8 cellular contexts compared by ENCODE assay signal in the genomic region with DNA sequence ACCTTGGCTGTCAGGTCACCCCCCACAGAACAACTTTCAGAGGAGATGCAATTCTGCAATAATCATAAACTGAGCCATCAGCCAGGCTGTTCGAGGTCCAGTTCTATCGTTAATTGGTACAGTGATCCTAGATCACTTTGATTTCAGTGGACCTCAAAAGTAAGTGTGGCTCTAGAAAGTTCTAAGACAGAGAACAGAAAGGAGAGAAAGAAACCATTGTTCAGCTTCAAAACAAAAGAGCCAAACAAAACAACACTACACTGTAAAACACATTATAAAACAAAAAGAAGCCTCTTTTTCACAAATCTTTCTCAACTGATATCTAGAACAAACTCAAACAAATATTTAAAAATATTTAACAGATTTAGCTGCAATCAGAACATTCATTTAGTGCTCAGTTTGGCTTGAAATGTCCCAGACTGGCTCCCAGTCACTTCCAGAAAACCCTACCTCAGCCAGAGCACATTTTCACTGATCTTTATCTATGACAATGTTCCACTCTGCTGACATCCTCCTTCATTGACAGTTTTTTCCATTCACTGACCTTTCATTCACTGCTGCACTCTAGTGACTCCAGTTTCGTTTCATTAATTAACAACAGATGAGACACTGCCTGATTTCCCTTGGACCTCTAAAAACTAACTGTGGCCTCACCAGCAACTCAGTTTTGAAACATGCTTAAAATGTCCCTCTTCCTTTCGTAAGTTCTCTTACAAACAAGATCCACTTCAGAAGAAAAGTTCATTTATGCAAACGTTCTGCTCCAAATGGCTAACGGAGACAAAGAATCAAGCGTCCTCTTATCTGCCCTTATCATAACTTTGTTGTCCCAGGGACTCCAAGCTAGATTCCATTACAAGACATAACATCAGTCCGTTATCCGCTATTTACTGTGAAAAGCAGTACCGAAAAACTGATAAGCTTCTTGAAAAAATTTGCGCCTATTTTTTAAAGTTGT. TPM values are rescaled to one million over a fixed set of nuclear protein-coding genes. Genes with fewer than 3 reads are reported as not detected.
DNase-seq lines count a peak whose midpoint lies in the region; ATAC-seq lines count a peak whose summit lies in the region.

No MANE protein-coding gene starts in this region.

- H3K4me1 Mint-ChIP-seq in activated T-cell treated with anti-CD3 and anti-CD28 coated beads, Interleukin-2, amount 50 U/mL, for 72 hours (ENCODE audit: low read depth) = peaks cover 62% of the 10 kb centered on the region
- H3K4me1 Mint-ChIP-seq in T-cell = peaks cover 38 to 79% (median 48%) of the 10 kb centered on the region in 3 donors

- H3K27ac Mint-ChIP-seq in activated T-cell treated with anti-CD3 and anti-CD28 coated beads, Interleukin-2, amount 50 U/mL, for 72 hours = peak overlapping the region; percentile 81
- peak overlapping the region; percentile 70 to 84 for H3K27ac Mint-ChIP-seq in T-cell

- H3K27me3 Mint-ChIP-seq in activated T-cell treated with anti-CD3 and anti-CD28 coated beads, Interleukin-2, amount 50 U/mL, for 72 hours (ENCODE audit: low read depth) = no peaks in the 10 kb centered on the region
- H3K27me3 Mint-ChIP-seq in T-cell = no peaks in the 10 kb centered on the region

- CTCF ChIA-PET in T-cell (lab: Charles Lee) = interaction anchor here (1.1 to 2.1 kb wide), 3 partner anchors 40 to 130 kb away, joined by 3 to 7 read pairs (median 4); no protein-coding TSS in a partner anchor

- no peaks in the 10 kb centered on the region for H3K9me3 Mint-ChIP-seq in activated T-cell treated with anti-CD3 and anti-CD28 coated beads, Interleukin-2, amount 50 U/mL, for 72 hours
- no peaks in the 10 kb centered on the region for H3K9me3 Mint-ChIP-seq in T-cell

- peak; percentile 83 to 89 for ATAC-seq in activated T-cell treated with anti-CD3 and anti-CD28 coated beads, Interleukin-2, amount 50 U/mL, for 72 hours (replicated peaks in 1 of 2)
- peak; percentile 80 for ATAC-seq in HG02610 (IDR thresholded peaks at IDR 0.05; ENCODE audit: unreplicated experiment)
- peak in 1 of 4 experiments; percentile 43 for ATAC-seq in T-cell (replicated peaks in 1 of 4)
- no peak for ATAC-seq in GM19455 (IDR thresholded peaks at IDR 0.05; ENCODE audit: unreplicated experiment)

- POLR2A ChIA-PET in T-cell (lab: Charles Lee) = interaction anchor here (0.6 to 0.9 kb wide), 4 partner anchors 25 to 1748 kb away, joined by 3 read pairs; no protein-coding TSS in a partner anchor

- peak; percentile 50 to 52 for DNase-seq in activated T-cell treated with anti-CD3 and anti-CD28 coated beads, Interleukin-2, amount 50 U/mL, for 72 hours
- DNase-seq in activated T-cell treated with anti-CD3 and anti-CD28 coated beads for 4 hours (no peak), T-cell (no peak), fibroblast of peridontal ligament (ENCODE audit: extremely low read depth) (peak; percentile 89), pons (ENCODE audit: low spot score) (peak; percentile 89), NCI-H1694 treated with DMSO at 0.1 percent for 48 hours (lab: John Stamatoyannopoulos, UW) (no peak)

- peaks cover 1 to 10% of the 10 kb centered on the region in 2 donors for H3K36me3 Mint-ChIP-seq in activated T-cell treated with anti-CD3 and anti-CD28 coated beads, Interleukin-2, amount 50 U/mL, for 72 hours (ENCODE audit: insufficient read depth in 2 of 2)
- peaks cover 43% of the 10 kb centered on the region for H3K36me3 Mint-ChIP-seq in T-cell

- H3K4me3 Mint-ChIP-seq in activated T-cell treated with anti-CD3 and anti-CD28 coated beads, Interleukin-2, amount 50 U/mL, for 72 hours = peak overlapping the region; percentile 53 to 70
- H3K4me3 Mint-ChIP-seq in T-cell = peak overlapping the region; percentile 30 to 52 (median 42)

RNA-seq across cellular contexts. Expression of a gene that starts 56.8 kb away (rescaled TPM):
- total RNA-seq in activated T-cell treated with anti-CD3 and anti-CD28 coated beads, Interleukin-2, amount 50 U/mL, for 72 hours = 100 to 1,000 TPM; 105 to 129 TPM
- total RNA-seq in T-cell = 10 to 100 TPM; 44.6 to 72.3 (median 61.0) TPM

Comparison
In these comparisons a context has a peak if more than half of its experiments do, and no peak if none do; other contexts are left out.
1. DNase-seq: peak in activated T-cell treated with anti-CD3 and anti-CD28 coated beads, Interleukin-2, amount 50 U/mL, for 72 hours (2 of 2), fibroblast of peridontal ligament (single experiment) and pons (single experiment); none in activated T-cell treated with anti-CD3 and anti-CD28 coated beads for 4 hours (single experiment), T-cell (0 of 34) and NCI-H1694 treated with DMSO at 0.1 percent for 48 hours (single experiment).